Comparison of ENCODE assay signal across 1 cellular context in genomic region chr1:156014829-156015228, GRCh38.
TF ChIP-seq lines count a peak whose summit lies in the region.

No MANE protein-coding gene starts in this region.

TF ChIP-seq in H1, 55 proteins besides CTCF, POLR2A, EP300 and RAD21:
- TF ChIP-seq EZH2 (IDR thresholded peaks at IDR 0.05; ENCODE audit: low read depth, low read length, severe bottlenecking) (no peak), HDAC2 (IDR thresholded peaks at IDR 0.05; ENCODE audit: borderline replicate concordance in 1 of 2, low read depth in 2 of 2, low read length in 2 of 2) (no peak)
